16 cellular contexts compared by ENCODE assay signal in genomic region chr7:19144661-19145428, GRCh38. TPM values are rescaled to one million over a fixed set of nuclear protein-coding genes. Genes with fewer than 3 reads are reported as not detected.
DNase-seq lines count a peak whose midpoint lies in the region; ATAC-seq and TF ChIP-seq lines count a peak whose summit lies in the region.
"Had no signal": no experiment of that assay in that cellular context is flagged by ENCODE, and none has a peak within 500 bp of the region (broad histone marks: within the 10 kb centered on the region; RNA-seq: fewer than 3 reads in every experiment).

TSS of gene FERD3L (minus strand) at chr7:19145421. CDS start at chr7:19145362, 59 bp downstream.

- H3K4me3 ChIP-seq in HUES48 (ENCODE audit: low read depth, low read length) (peak within 1 kb of the TSS; percentile 68), stomach smooth muscle (ENCODE audit: low read length in 2 of 2) (peak within 1 kb of the TSS; percentile 30 to 39)
- H3K4me3 ChIP-seq: GM12878 had no signal

- peak within 1 kb of the TSS; percentile 67 for H3K4me3 Mint-ChIP-seq in mesothelial cell of epicardium
- no peak within 1 kb of the TSS for H3K4me3 Mint-ChIP-seq in T-helper 17 cell

- peaks cover 86% of the 10 kb centered on the region for H3K27me3 Mint-ChIP-seq in mesothelial cell of epicardium (ENCODE audit: low read depth)
- H3K27me3 Mint-ChIP-seq in T-helper 17 cell: peaks cover 29% of the 10 kb centered on the region

- peaks cover 82% of the 10 kb centered on the region for H3K27me3 ChIP-seq in HUES48 (ENCODE audit: control insufficient read depth, insufficient read depth, low read length)
- peaks cover 30 to 36% of the 10 kb centered on the region in 2 donors for H3K27me3 ChIP-seq in stomach smooth muscle (ENCODE audit: control insufficient read depth in 1 of 2, insufficient read depth in 2 of 2, low read length in 2 of 2)

- H3K27ac ChIP-seq in HUES48 (ENCODE audit: low read depth, low read length) (peak within 1 kb of the TSS; percentile 26), stomach smooth muscle (ENCODE audit: low read length) (no peak within 1 kb of the TSS)

- H3K9me3 ChIP-seq in HUES48 (ENCODE audit: control insufficient read depth, insufficient read depth, low read length): no peaks in the 10 kb centered on the region
- H3K9me3 ChIP-seq in stomach smooth muscle (ENCODE audit: control insufficient read depth in 2 of 2, low read length in 2 of 2): no peaks in the 10 kb centered on the region
- H3K9me3 ChIP-seq in T-helper 17 cell (ENCODE audit: control insufficient read depth, low read length, poor library complexity, severe bottlenecking): no peaks in the 10 kb centered on the region

- no peak within 1 kb of the TSS for H3K27ac Mint-ChIP-seq in mesothelial cell of epicardium
- H3K27ac Mint-ChIP-seq in T-helper 17 cell: no peak within 1 kb of the TSS

- no peak for TF ChIP-seq CTCF in mesothelial cell of epicardium (IDR thresholded peaks at IDR 0.05; ENCODE audit: unreplicated experiment)

- H3K9ac ChIP-seq in HUES48 (ENCODE audit: low read depth, low read length) (no peak within 1 kb of the TSS), stomach smooth muscle (ENCODE audit: low read length in 2 of 2) (no peak within 1 kb of the TSS)

- H3K9me3 Mint-ChIP-seq in mesothelial cell of epicardium: no peaks in the 10 kb centered on the region

- H3K4me1 ChIP-seq in HUES48 (ENCODE audit: control insufficient read depth, insufficient read depth, low read length) (peaks cover 42% of the 10 kb centered on the region), stomach smooth muscle (ENCODE audit: control insufficient read depth, insufficient read depth, low read length) (peaks cover 8% of the 10 kb centered on the region)

- H3K4me1 Mint-ChIP-seq in mesothelial cell of epicardium: peaks cover 12% of the 10 kb centered on the region
- H3K4me1 Mint-ChIP-seq in T-helper 17 cell: no peaks in the 10 kb centered on the region

- ATAC-seq in T-helper 17 cell: no peak
- ATAC-seq: GM12878, HCT116, Panc1 had no signal

- no peaks in the 10 kb centered on the region for H3K36me3 ChIP-seq in HUES48 (ENCODE audit: control insufficient read depth, insufficient read depth, low read length)
- no peaks in the 10 kb centered on the region for H3K36me3 ChIP-seq in stomach smooth muscle (ENCODE audit: control insufficient read depth in 2 of 2, insufficient read depth in 2 of 2, low read length in 2 of 2)

- no peaks in the 10 kb centered on the region for H3K36me3 Mint-ChIP-seq in mesothelial cell of epicardium
- H3K36me3 Mint-ChIP-seq in T-helper 17 cell (ENCODE audit: low read depth): peaks cover 2% of the 10 kb centered on the region

- peak; percentile 59 for DNase-seq in ecto neural progenitor cell (ENCODE audit: low spot score)
- DNase-seq in mesothelial cell of epicardium (ENCODE audit: low spot score in 2 of 2, unreplicated experiment in 2 of 2): no peak
- no peak for DNase-seq in stimulated activated CD4-positive, alpha-beta T cell treated with anti-CD3 and anti-CD28 coated beads, Interleukin-1b, Interleukin-23, amount 100 ng/mL, for 48 hours
- DNase-seq in T-helper 17 cell: no peak
- no peak for DNase-seq in DMS79 (lab: John Stamatoyannopoulos, UW)
- DNase-seq: activated CD8-positive, alpha-beta memory T cell treated with anti-CD3 and anti-CD28 coated beads for 24 hours; activated naive CD4-positive, alpha-beta T cell treated with anti-CD3 and anti-CD28 coated beads, Interleukin-2, amount 50 U/mL, for 16 hours; effector memory CD4-positive, alpha-beta T cell; hypothalamus; stimulated activated naive CD4-positive, alpha-beta T cell had no signal

RNA-seq across cellular contexts. Expression of gene FERD3L, which starts in this region (rescaled TPM):
- total RNA-seq in mesothelial cell of epicardium: not detected in 3 replicates
- total RNA-seq in T-helper 17 cell: not detected
- total RNA-seq: GM12878, LHCN-M2 had no signal
